Comparison of ENCODE assay signal across 18 cellular contexts in genomic region chr18:32074206-32074605, GRCh38. TPM values are rescaled to one million over a fixed set of nuclear protein-coding genes. Genes with fewer than 3 reads are reported as not detected.
DNase-seq lines count a peak whose midpoint lies in the region; ATAC-seq and TF ChIP-seq lines count a peak whose summit lies in the region.
"Had no signal": no experiment of that assay in that cellular context is flagged by ENCODE, and none has a peak within 500 bp of the region (broad histone marks: within the 10 kb centered on the region; RNA-seq: fewer than 3 reads in every experiment).

No MANE protein-coding gene starts in this region.

- POLR2A ChIA-PET in CD4-positive, alpha-beta memory T cell (lab: Charles Lee; ENCODE audit: partially characterized antibody), result interaction anchor here (1.7 to 4.7 kb wide), 2 partner anchors 11 to 55 kb away, joined by 9 to 31 read pairs; partner anchors contain the start of gene RNF125

- no peak for TF ChIP-seq CTCF in natural killer cell (IDR thresholded peaks at IDR 0.05)

- H3K4me3 Mint-ChIP-seq in activated CD8-positive, alpha-beta memory T cell treated with anti-CD3 and anti-CD28 coated beads, Interleukin-2, amount 10 ng/mL, durations not matched to agents 7 days and 5 days, result no peak overlapping the region
- no peak overlapping the region for H3K4me3 Mint-ChIP-seq in CD4-positive, alpha-beta memory T cell
- H3K4me3 Mint-ChIP-seq in activated T-helper 17 cell treated with anti-CD3 and anti-CD28 coated beads, Interleukin-2, amount 50 U/mL, for 72 hours, result no peak overlapping the region
- H3K4me3 Mint-ChIP-seq in natural killer cell, result no peak overlapping the region
- H3K4me3 Mint-ChIP-seq: B cell had no signal

- H3K36me3 Mint-ChIP-seq in activated CD8-positive, alpha-beta memory T cell treated with anti-CD3 and anti-CD28 coated beads, Interleukin-2, amount 10 ng/mL, durations not matched to agents 7 days and 5 days, result peaks cover 31% of the 10 kb centered on the region
- peaks cover 36 to 56% of the 10 kb centered on the region in 2 donors for H3K36me3 Mint-ChIP-seq in CD4-positive, alpha-beta memory T cell
- H3K36me3 Mint-ChIP-seq in activated T-helper 17 cell treated with anti-CD3 and anti-CD28 coated beads, Interleukin-2, amount 50 U/mL, for 72 hours (ENCODE audit: low read depth), result peaks cover 25% of the 10 kb centered on the region
- peaks cover 14% of the 10 kb centered on the region for H3K36me3 Mint-ChIP-seq in natural killer cell

- peak; percentile 69 for ATAC-seq in activated CD8-positive, alpha-beta memory T cell treated with anti-CD3 and anti-CD28 coated beads, Interleukin-2, amount 10 ng/mL, durations not matched to agents 7 days and 5 days
- peak; percentile 85 for ATAC-seq in activated T-helper 17 cell treated with anti-CD3 and anti-CD28 coated beads, Interleukin-2, amount 50 U/mL, for 72 hours (replicated peaks)
- ATAC-seq in natural killer cell (no peak), HG03520 (IDR thresholded peaks at IDR 0.05; ENCODE audit: unreplicated experiment) (no peak), GM19328 (IDR thresholded peaks at IDR 0.05; ENCODE audit: unreplicated experiment) (no peak)
- ATAC-seq: HepG2, Right ventricle myocardium inferior had no signal

- H3K4me1 Mint-ChIP-seq in activated CD8-positive, alpha-beta memory T cell treated with anti-CD3 and anti-CD28 coated beads, Interleukin-2, amount 10 ng/mL, durations not matched to agents 7 days and 5 days, result peaks cover 26% of the 10 kb centered on the region
- H3K4me1 Mint-ChIP-seq in CD4-positive, alpha-beta memory T cell, result peaks cover 6 to 11% (median 8%) of the 10 kb centered on the region in 4 donors
- no peaks in the 10 kb centered on the region for H3K4me1 Mint-ChIP-seq in activated T-helper 17 cell treated with anti-CD3 and anti-CD28 coated beads, Interleukin-2, amount 50 U/mL, for 72 hours
- H3K4me1 Mint-ChIP-seq in natural killer cell, result peaks cover 16 to 18% of the 10 kb centered on the region in 2 donors
- H3K4me1 Mint-ChIP-seq: B cell had no signal

- CTCF ChIA-PET in activated CD8-positive, alpha-beta memory T cell treated with anti-CD3 and anti-CD28 coated beads, Interleukin-2, amount 10 ng/mL, durations not matched to agents 7 days and 5 days (lab: Charles Lee), result interaction anchor here (0.9 to 3.5 kb wide), 6 partner anchors 14 to 55 kb away, joined by 3 to 42 read pairs (median 4); partner anchors contain the start of gene RNF125
- CTCF ChIA-PET in CD4-positive, alpha-beta memory T cell (lab: Charles Lee; ENCODE audit: partially characterized antibody), result interaction anchor here (1.3 to 3.1 kb wide), 3 partner anchors 13 to 97 kb away, joined by 4 to 27 read pairs (median 9); no protein-coding TSS in a partner anchor

- H3K4me3 ChIP-seq in CD4-positive, alpha-beta memory T cell (ENCODE audit: low read length in 2 of 2), result no peak overlapping the region

- H3K9me3 Mint-ChIP-seq in activated CD8-positive, alpha-beta memory T cell treated with anti-CD3 and anti-CD28 coated beads, Interleukin-2, amount 10 ng/mL, durations not matched to agents 7 days and 5 days (ENCODE audit: low read depth), result no peaks in the 10 kb centered on the region
- H3K9me3 Mint-ChIP-seq in CD4-positive, alpha-beta memory T cell, result no peaks in the 10 kb centered on the region
- H3K9me3 Mint-ChIP-seq in activated T-helper 17 cell treated with anti-CD3 and anti-CD28 coated beads, Interleukin-2, amount 50 U/mL, for 72 hours, result no peaks in the 10 kb centered on the region
- H3K9me3 Mint-ChIP-seq in natural killer cell, result no peaks in the 10 kb centered on the region

- H3K36me3 ChIP-seq in CD4-positive, alpha-beta memory T cell (ENCODE audit: insufficient read depth, low read length), result peaks cover 5% of the 10 kb centered on the region

- DNase-seq in activated CD8-positive, alpha-beta memory T cell treated with anti-CD3 and anti-CD28 coated beads, Interleukin-2, amount 10 ng/mL, durations not matched to agents 7 days and 5 days, result no peak
- no peak for DNase-seq in activated CD8-positive, alpha-beta memory T cell treated with anti-CD3 and anti-CD28 coated beads, Interleukin-2, amount 50 U/mL, for 4 hours
- no peak for DNase-seq in CD4-positive, alpha-beta memory T cell
- no peak for DNase-seq in natural killer cell
- DNase-seq: Calu3; GF-D8; KBM-7; NCI-H1105 treated with DMSO at 0.1 percent for 48 hours; NCI-H1694; NCI-H510A; NCI-H748 treated with DMSO at 0.1 percent for 48 hours; NK-92 treated with Interleukin-12 subunit alpha and Interleukin-12 subunit beta, amount 100 ng/mL, for 24 hours had no signal

- H3K9me3 ChIP-seq in CD4-positive, alpha-beta memory T cell (ENCODE audit: control insufficient read depth in 1 of 2, low read length in 2 of 2), result no peaks in the 10 kb centered on the region

- H3K4me1 ChIP-seq in CD4-positive, alpha-beta memory T cell (ENCODE audit: insufficient read depth, low read length), result peaks cover 9% of the 10 kb centered on the region

- no peaks in the 10 kb centered on the region for H3K27me3 Mint-ChIP-seq in activated CD8-positive, alpha-beta memory T cell treated with anti-CD3 and anti-CD28 coated beads, Interleukin-2, amount 10 ng/mL, durations not matched to agents 7 days and 5 days
- no peaks in the 10 kb centered on the region for H3K27me3 Mint-ChIP-seq in CD4-positive, alpha-beta memory T cell
- no peaks in the 10 kb centered on the region for H3K27me3 Mint-ChIP-seq in activated T-helper 17 cell treated with anti-CD3 and anti-CD28 coated beads, Interleukin-2, amount 50 U/mL, for 72 hours
- H3K27me3 Mint-ChIP-seq in natural killer cell (ENCODE audit: low read depth in 2 of 2), result no peaks in the 10 kb centered on the region
- H3K27me3 Mint-ChIP-seq: B cell had no signal

- intact Hi-C loops in CD4-positive, alpha-beta memory T cell (cut with micrococcal nuclease), result no loop called here
- intact Hi-C loops in natural killer cell (cut with micrococcal nuclease), result loop anchor here (5.0 kb wide), 1 partner anchor 132 kb away; the partner anchor contains the start of gene TRAPPC8

- no peak overlapping the region for H3K27ac ChIP-seq in CD4-positive, alpha-beta memory T cell (ENCODE audit: low read depth, low read length)

- no peaks in the 10 kb centered on the region for H3K27me3 ChIP-seq in CD4-positive, alpha-beta memory T cell (ENCODE audit: insufficient read depth, low read length)

- peak overlapping the region; percentile 26 for H3K27ac Mint-ChIP-seq in activated CD8-positive, alpha-beta memory T cell treated with anti-CD3 and anti-CD28 coated beads, Interleukin-2, amount 10 ng/mL, durations not matched to agents 7 days and 5 days
- peak overlapping the region in 5 of 7 donors; percentile 15 to 85 (median 52) for H3K27ac Mint-ChIP-seq in CD4-positive, alpha-beta memory T cell
- H3K27ac Mint-ChIP-seq in activated T-helper 17 cell treated with anti-CD3 and anti-CD28 coated beads, Interleukin-2, amount 50 U/mL, for 72 hours, result peak overlapping the region; percentile 49
- H3K27ac Mint-ChIP-seq in natural killer cell, result peak overlapping the region; percentile 40 to 73
- H3K27ac Mint-ChIP-seq: B cell had no signal

RNA-seq across cellular contexts. Expression of gene RNF138, which starts 17.5 kb away (rescaled TPM):
- total RNA-seq in activated CD8-positive, alpha-beta memory T cell treated with anti-CD3 and anti-CD28 coated beads, Interleukin-2, amount 10 ng/mL, durations not matched to agents 7 days and 5 days, result 10 to 100 TPM; 62.1 to 72.9 TPM
- 10 to 100 TPM; 58.1 to 61.8 TPM for total RNA-seq in CD4-positive, alpha-beta memory T cell
- 10 to 100 TPM; 74.6 to 83.2 TPM for polyA plus RNA-seq in CD4-positive, alpha-beta memory T cell
- total RNA-seq in activated T-helper 17 cell treated with anti-CD3 and anti-CD28 coated beads, Interleukin-2, amount 50 U/mL, for 72 hours, result 10 to 100 TPM; 43.3 to 51.2 TPM
- total RNA-seq in natural killer cell, result 10 to 100 TPM; 76.6 to 89.8 (median 87.7) TPM

RNA-seq across cellular contexts. Expression of gene RNF125, which starts 55.6 kb away (rescaled TPM):
- 10 to 100 TPM; 26.1 to 31.9 TPM for total RNA-seq in activated CD8-positive, alpha-beta memory T cell treated with anti-CD3 and anti-CD28 coated beads, Interleukin-2, amount 10 ng/mL, durations not matched to agents 7 days and 5 days
- total RNA-seq in CD4-positive, alpha-beta memory T cell, result 10 to 100 TPM; 38.2 to 40.3 TPM
- polyA plus RNA-seq in CD4-positive, alpha-beta memory T cell, result 10 to 100 TPM; 62.8 to 82.7 TPM
- 10 to 100 TPM; 14.5 to 16.1 TPM for total RNA-seq in activated T-helper 17 cell treated with anti-CD3 and anti-CD28 coated beads, Interleukin-2, amount 50 U/mL, for 72 hours
- total RNA-seq in natural killer cell, result 100 to 1,000 TPM in 1 of 3 donors, 10 to 100 TPM in 2; 74.7 to 105 (median 96.7) TPM

Comparison
In these comparisons a context has a peak if more than half of its experiments do, and no peak if none do; other contexts are left out.
1. ATAC-seq: peak in activated CD8-positive, alpha-beta memory T cell treated with anti-CD3 and anti-CD28 coated beads, Interleukin-2, amount 10 ng/mL, durations not matched to agents 7 days and 5 days (single experiment) and activated T-helper 17 cell treated with anti-CD3 and anti-CD28 coated beads, Interleukin-2, amount 50 U/mL, for 72 hours (single experiment); none in natural killer cell (0 of 3), HG03520 (single experiment) and GM19328 (single experiment).
2. Peak in every context shown above with its lines, with median percentiles within 50 percentile points of each other: H3K27ac Mint-ChIP-seq.